12 cellular contexts compared by ENCODE assay signal in the genomic region with DNA sequence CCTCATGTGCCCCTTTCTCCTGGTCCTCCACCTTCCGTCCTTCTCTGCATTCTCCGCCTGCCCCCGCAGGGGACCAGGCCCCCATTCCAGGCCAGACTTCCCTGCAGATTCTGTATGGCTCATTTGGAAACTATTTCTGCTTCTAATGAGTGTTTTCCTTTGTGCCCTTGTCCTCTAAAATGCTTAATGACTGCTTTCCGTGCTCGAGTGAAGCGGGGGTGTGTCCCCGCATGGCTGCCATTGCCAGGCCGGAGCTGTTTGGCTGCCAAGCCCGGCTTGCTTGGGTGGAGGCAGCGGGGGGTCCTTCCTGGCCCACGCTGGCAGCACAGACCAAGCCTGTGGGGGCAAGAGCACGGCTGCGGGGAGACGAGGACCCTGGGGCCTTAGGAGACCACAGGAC.
DNase-seq lines count a peak whose midpoint lies in the region; ATAC-seq and TF ChIP-seq lines count a peak whose summit lies in the region.
"Had no signal": no experiment of that assay in that cellular context is flagged by ENCODE, and none has a peak within 500 bp of the region (broad histone marks: within the 10 kb centered on the region; RNA-seq: fewer than 3 reads in every experiment).

No MANE protein-coding gene starts in this region.

- H3K36me3 Mint-ChIP-seq in CD4-positive, alpha-beta T cell (ENCODE audit: low read depth) = no peaks in the 10 kb centered on the region

- POLR2A ChIA-PET in A673 (lab: Charles Lee; ENCODE audit: low non-redundant PET) = no interaction called here
- POLR2A ChIA-PET in CD4-positive, alpha-beta T cell (lab: Charles Lee) = no interaction called here

- no peak for ATAC-seq in CD4-positive, alpha-beta T cell (ENCODE audit: poor library complexity)

- H2BK15ac ChIP-seq in mesenchymal stem cell (ENCODE audit: low read depth, poor library complexity, severe bottlenecking) = peak overlapping the region; percentile 13

- TF ChIP-seq POLR2A in breast epithelium (IDR thresholded peaks at IDR 0.05) = no peak

- H3K9me3 Mint-ChIP-seq in CD4-positive, alpha-beta T cell = no peaks in the 10 kb centered on the region

- no peaks in the 10 kb centered on the region for H3K27me3 Mint-ChIP-seq in CD4-positive, alpha-beta T cell

- H4K91ac ChIP-seq in mesenchymal stem cell (ENCODE audit: low read length) = peak overlapping the region; percentile 95

- H3K4ac ChIP-seq in mesenchymal stem cell (ENCODE audit: low read depth in 1 of 2, low read length in 2 of 2) = peak overlapping the region; percentile 75 to 76

- H3K79me1 ChIP-seq in mesenchymal stem cell (replicated peaks; ENCODE audit: low read length, poor library complexity, severe bottlenecking) = no peaks in the 10 kb centered on the region

- H2BK120ac ChIP-seq in mesenchymal stem cell (ENCODE audit: low read depth, low read length) = peak overlapping the region; percentile 40

- DNase-seq in A673 (ENCODE audit: low spot score) = peak; percentile 89
- DNase-seq in MG63 = peak; percentile 50
- DNase-seq in breast epithelium (ENCODE audit: low spot score in 2 of 2) = no peak
- DNase-seq in mesenchymal stem cell = peak; percentile 83
- no peak for DNase-seq in mesenteric fat pad (ENCODE audit: low spot score)
- no peak for DNase-seq in CD4-positive, alpha-beta T cell
- no peak for DNase-seq in DMS53 (lab: John Stamatoyannopoulos, UW)
- DNase-seq in effector memory CD4-positive, alpha-beta T cell = no peak
- DNase-seq: cortex of kidney; NCI-H1930; stimulated activated naive CD4-positive, alpha-beta T cell had no signal

- H3K27ac ChIP-seq in A673 (ENCODE audit: low read depth, low read length, poor library complexity, severe bottlenecking) (peak overlapping the region; percentile 72), breast epithelium (peak overlapping the region; percentile 51 to 78), mesenchymal stem cell (ENCODE audit: low read length, poor library complexity, severe bottlenecking) (peak overlapping the region; percentile 30)
- no peak overlapping the region for H3K27ac ChIP-seq in CD4-positive, alpha-beta T cell (ENCODE audit: low read depth, low read length)
- no peak overlapping the region for H3K27ac ChIP-seq in effector memory CD4-positive, alpha-beta T cell (ENCODE audit: insufficient read depth, low read length, poor library complexity, severe bottlenecking)

- H3K23ac ChIP-seq in mesenchymal stem cell (ENCODE audit: low read length in 2 of 2) = no peak overlapping the region

- H3K27ac Mint-ChIP-seq in CD4-positive, alpha-beta T cell = no peak overlapping the region
- H3K27ac Mint-ChIP-seq: B cell had no signal

- no TSS peak for BruUV-seq in A673 (replicated peaks; lab: Mats Ljungman, UMichigan)

- no peak for TF ChIP-seq CTCF in A673 (conservative IDR thresholded peaks at IDR 0.05; ENCODE audit: low read depth, low read length)
- TF ChIP-seq CTCF in breast epithelium (IDR thresholded peaks at IDR 0.05) = no peak
- TF ChIP-seq CTCF in CD4-positive, alpha-beta T cell (IDR thresholded peaks at IDR 0.05) = no peak

- H3K4me3 Mint-ChIP-seq in CD4-positive, alpha-beta T cell = no peak overlapping the region
- H3K4me3 Mint-ChIP-seq: B cell had no signal

- no peaks in the 10 kb centered on the region for H3K27me3 ChIP-seq in A673 (replicated peaks; ENCODE audit: insufficient read depth, low read depth, low read length, poor library complexity)
- no peaks in the 10 kb centered on the region for H3K27me3 ChIP-seq in MG63
- H3K27me3 ChIP-seq in breast epithelium = no peaks in the 10 kb centered on the region
- peaks cover 0 to 9% of the 10 kb centered on the region in 2 experiments for H3K27me3 ChIP-seq in mesenchymal stem cell (ENCODE audit: control insufficient read depth in 1 of 2, insufficient read depth in 1 of 2, low read length in 2 of 2)
- no peaks in the 10 kb centered on the region for H3K27me3 ChIP-seq in CD4-positive, alpha-beta T cell (ENCODE audit: control insufficient read depth, insufficient read depth, low read length)
- H3K27me3 ChIP-seq in effector memory CD4-positive, alpha-beta T cell (replicated peaks; ENCODE audit: control insufficient read depth, insufficient read depth, low read length, poor library complexity, severe bottlenecking) = no peaks in the 10 kb centered on the region

- no peak overlapping the region for H2AFZ ChIP-seq in mesenchymal stem cell (ENCODE audit: low read depth, low read length)

- H2AK5ac ChIP-seq in mesenchymal stem cell (ENCODE audit: low read length, severe bottlenecking) = peak overlapping the region; percentile 66

- CTCF ChIA-PET in A673 (lab: Charles Lee) = no interaction called here
- CTCF ChIA-PET in CD4-positive, alpha-beta T cell (lab: Charles Lee) = no interaction called here

- peak overlapping the region; percentile 14 for H2BK5ac ChIP-seq in mesenchymal stem cell (ENCODE audit: low read depth, low read length, poor library complexity, severe bottlenecking)

- no peak overlapping the region for H3K4me2 ChIP-seq in mesenchymal stem cell (ENCODE audit: low read length, poor library complexity, severe bottlenecking)

- peak overlapping the region; percentile 97 for H4K8ac ChIP-seq in mesenchymal stem cell (ENCODE audit: low read length)

- H3K36me3 ChIP-seq in A673 (ENCODE audit: insufficient read depth, low read length, poor library complexity, severe bottlenecking) (no peaks in the 10 kb centered on the region), MG63 (no peaks in the 10 kb centered on the region), breast epithelium (no peaks in the 10 kb centered on the region), mesenchymal stem cell (ENCODE audit: control insufficient read depth in 1 of 2, insufficient read depth in 2 of 2, low read depth in 1 of 2, low read length in 2 of 2) (peaks cover 0 to 4% of the 10 kb centered on the region in 2 experiments)
- no peaks in the 10 kb centered on the region for H3K36me3 ChIP-seq in effector memory CD4-positive, alpha-beta T cell (ENCODE audit: control insufficient read depth, insufficient read depth, low read length)

- no peaks in the 10 kb centered on the region for H3K4me1 Mint-ChIP-seq in CD4-positive, alpha-beta T cell (ENCODE audit: low read depth)
- H3K4me1 Mint-ChIP-seq: B cell had no signal

- H3K4me1 ChIP-seq in A673 (ENCODE audit: insufficient read depth, low read length, poor library complexity, severe bottlenecking) = peaks cover 25% of the 10 kb centered on the region
- H3K4me1 ChIP-seq in breast epithelium = peaks cover 0 to 7% of the 10 kb centered on the region in 2 donors
- H3K4me1 ChIP-seq in mesenchymal stem cell (ENCODE audit: control insufficient read depth, insufficient read depth, low read depth, low read length) = peaks cover 52% of the 10 kb centered on the region
- no peaks in the 10 kb centered on the region for H3K4me1 ChIP-seq in effector memory CD4-positive, alpha-beta T cell (ENCODE audit: control insufficient read depth, insufficient read depth, low read length, poor library complexity, severe bottlenecking)

- peak overlapping the region; percentile 87 to 88 for H3K18ac ChIP-seq in mesenchymal stem cell (ENCODE audit: low read depth in 1 of 2, low read length in 2 of 2)

- 55% methylated on average over 14 of the region's 14 CpGs for WGBS in mesenchymal stem cell

- H3K9ac ChIP-seq in mesenchymal stem cell (ENCODE audit: low read length) = peak overlapping the region; percentile 71

- H3K9me3 ChIP-seq in A673 (ENCODE audit: low read depth, low read length, poor library complexity, severe bottlenecking) = no peaks in the 10 kb centered on the region
- no peaks in the 10 kb centered on the region for H3K9me3 ChIP-seq in MG63
- H3K9me3 ChIP-seq in breast epithelium = no peaks in the 10 kb centered on the region
- H3K9me3 ChIP-seq in mesenchymal stem cell (ENCODE audit: control insufficient read depth, low read length) = no peaks in the 10 kb centered on the region
- H3K9me3 ChIP-seq in CD4-positive, alpha-beta T cell (ENCODE audit: control insufficient read depth, low read length) = no peaks in the 10 kb centered on the region
- H3K9me3 ChIP-seq in effector memory CD4-positive, alpha-beta T cell (ENCODE audit: control insufficient read depth, low read length) = no peaks in the 10 kb centered on the region

- H3K4me3 ChIP-seq in A673 (ENCODE audit: low read depth, low read length, poor library complexity, severe bottlenecking) = no peak overlapping the region
- no peak overlapping the region for H3K4me3 ChIP-seq in MG63
- H3K4me3 ChIP-seq in breast epithelium = no peak overlapping the region
- no peak overlapping the region for H3K4me3 ChIP-seq in mesenchymal stem cell (ENCODE audit: insufficient read depth in 1 of 2, low read depth in 1 of 2, low read length in 2 of 2)
- H3K4me3 ChIP-seq in effector memory CD4-positive, alpha-beta T cell (ENCODE audit: insufficient read depth, low read depth, low read length, poor library complexity, severe bottlenecking) = no peak overlapping the region

- intact Hi-C loops in A673 (cut with micrococcal nuclease; ENCODE audit: unreplicated experiment) = loop anchor here (10.0 kb wide), 1 partner anchor 177 kb away; no protein-coding TSS in a partner anchor
- intact Hi-C loops in breast epithelium (cut with DNase I; ENCODE audit: low total_unique reads) = no loop called here
- intact Hi-C loops in CD4-positive, alpha-beta T cell (cut with DNase I, micrococcal nuclease) = no loop called here

- H3K14ac ChIP-seq in mesenchymal stem cell (ENCODE audit: low read length in 2 of 2) = peak overlapping the region in 1 of 2 experiments; percentile 66

- peak overlapping the region; percentile 70 to 95 for H2BK12ac ChIP-seq in mesenchymal stem cell (ENCODE audit: low read length in 2 of 2)

Comparison
In these comparisons a context has a peak if more than half of its experiments do, and no peak if none do; other contexts are left out.
1. DNase-seq: peak in A673 (single experiment), MG63 (single experiment) and mesenchymal stem cell (single experiment); none in breast epithelium (0 of 2), mesenteric fat pad (single experiment), CD4-positive, alpha-beta T cell (0 of 10), DMS53 (single experiment) and effector memory CD4-positive, alpha-beta T cell (0 of 3).
2. H3K27ac ChIP-seq: peak in A673 (single experiment), breast epithelium (2 of 2) and mesenchymal stem cell (single experiment); none in CD4-positive, alpha-beta T cell (single experiment) and effector memory CD4-positive, alpha-beta T cell (single experiment).